Comparison of ENCODE assay signal across 18 cellular contexts in the genomic region with DNA sequence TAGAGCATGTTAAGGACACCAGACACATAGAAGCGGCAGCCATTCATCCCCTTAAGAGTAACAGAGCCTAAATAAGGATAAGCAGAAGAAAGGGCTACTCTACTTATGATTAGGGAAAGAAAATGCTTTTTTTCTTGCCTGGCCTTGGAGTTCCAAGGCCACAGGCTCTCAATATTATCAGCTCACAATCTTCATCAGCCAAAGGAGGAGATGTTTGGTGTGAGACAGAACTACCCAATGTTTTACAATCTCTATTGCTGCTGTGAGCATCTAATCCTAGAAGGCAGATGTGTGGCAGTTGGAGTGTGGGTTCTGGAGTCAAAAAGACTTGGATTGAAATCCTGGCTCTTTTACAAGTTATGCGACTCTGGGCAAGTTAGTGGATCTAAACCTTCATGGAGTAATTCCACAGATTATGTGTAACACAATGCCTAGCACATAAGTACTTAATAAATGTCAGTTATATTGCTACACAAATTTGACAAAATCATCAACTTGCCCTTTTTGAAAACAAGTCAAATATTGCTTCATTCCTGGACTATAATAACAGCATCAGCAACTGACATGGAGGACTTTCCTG.
"Had no signal": no experiment of that assay in that cellular context is flagged by ENCODE, and none has a peak within 500 bp of the region (broad histone marks: within the 10 kb centered on the region; RNA-seq: fewer than 3 reads in every experiment).

No MANE protein-coding gene starts in this region.

- ATAC-seq: esophagus mucosa; heart right ventricle; naive thymus-derived CD4-positive, alpha-beta T cell had no signal

- H3K27me3 Mint-ChIP-seq: naive thymus-derived CD4-positive, alpha-beta T cell had no signal

- H3K4me3 Mint-ChIP-seq: naive thymus-derived CD4-positive, alpha-beta T cell; neural crest cell had no signal

- H3K9me3 Mint-ChIP-seq: naive thymus-derived CD4-positive, alpha-beta T cell; neural crest cell had no signal

- DNase-seq: dorsolateral prefrontal cortex; effector CD8-positive, alpha-beta T cell; heart right ventricle; hypothalamus; kidney glomerular epithelial cell; naive thymus-derived CD4-positive, alpha-beta T cell; posterior cingulate gyrus; sigmoid colon; stimulated activated CD4-positive, alpha-beta T cell treated with anti-CD3 and anti-CD28 coated beads, Interleukin-2, amount 100 ng/mL, for 24 hours; stimulated activated CD4-positive, alpha-beta T cell treated with anti-CD3 and anti-CD28 coated beads, Interleukin-4, amount 100 ng/mL, for 4 hours; stimulated activated naive CD4-positive, alpha-beta T cell; stomach; trophoblast cell had no signal

- H3K4me3 ChIP-seq: coronary artery, dorsolateral prefrontal cortex, heart right ventricle, right atrium auricular region, sigmoid colon, skin epidermis, stomach had no signal
